Comparison of ENCODE assay signal across 8 cellular contexts in genomic region chr9:33161011-33161588, GRCh38. TPM values are rescaled to one million over a fixed set of nuclear protein-coding genes. Genes with fewer than 3 reads are reported as not detected.
DNase-seq lines count a peak whose midpoint lies in the region; ATAC-seq, FAIRE-seq and TF ChIP-seq lines count a peak whose summit lies in the region.

No MANE protein-coding gene starts in this region.

- no peaks in the 10 kb centered on the region for H3K27me3 ChIP-seq in A673 (replicated peaks; ENCODE audit: insufficient read depth, low read depth, low read length, poor library complexity)

- ATAC-seq in GM19043 (IDR thresholded peaks at IDR 0.05; ENCODE audit: low read depth, unreplicated experiment) = peak; percentile 17
- ATAC-seq in stimulated activated naive CD8-positive, alpha-beta T cell treated with anti-CD3 and anti-CD28 coated beads, Interleukin-15, Interleukin-2, amounts not matched to agents 100 U/mL and 50 U/mL, for 24 hours = peak; percentile 52
- ATAC-seq in GM18861 (IDR thresholded peaks at IDR 0.05; ENCODE audit: unreplicated experiment) = no peak
- ATAC-seq in GM18519 (IDR thresholded peaks at IDR 0.05; ENCODE audit: low FRiP score, unreplicated experiment) = no peak

- H3K4me1 ChIP-seq in A673 (ENCODE audit: insufficient read depth, low read length, poor library complexity, severe bottlenecking) (peaks cover 80% of the 10 kb centered on the region), kidney (ENCODE audit: control insufficient read depth in 1 of 2, insufficient read depth in 1 of 2, low read depth in 1 of 2, low read length in 2 of 2) (peaks cover 67 to 82% of the 10 kb centered on the region in 2 donors)

- H3K27ac ChIP-seq in A673 (ENCODE audit: low read depth, low read length, poor library complexity, severe bottlenecking) = peak overlapping the region; percentile 79
- peak overlapping the region; percentile 91 to 99 for H3K27ac ChIP-seq in kidney (ENCODE audit: low read depth in 2 of 2, low read length in 2 of 2)

- no TSS peak for BruUV-seq in A673 (replicated peaks; lab: Mats Ljungman, UMichigan)

- H3K9me3 ChIP-seq in A673 (ENCODE audit: low read depth, low read length, poor library complexity, severe bottlenecking) (no peaks in the 10 kb centered on the region), kidney (ENCODE audit: control insufficient read depth in 1 of 2, low read length in 2 of 2) (no peaks in the 10 kb centered on the region)

- TF ChIP-seq CTCF in A673 (conservative IDR thresholded peaks at IDR 0.05; ENCODE audit: low read depth, low read length) (no peak), kidney (IDR thresholded peaks at IDR 0.05; ENCODE audit: borderline replicate concordance, extremely low read depth, insufficient read depth) (no peak)

- peak overlapping the region; percentile 27 to 57 for H3K9ac ChIP-seq in kidney (ENCODE audit: low read length in 2 of 2)

- H3K4me3 ChIP-seq in A673 (ENCODE audit: low read depth, low read length, poor library complexity, severe bottlenecking) = no peak overlapping the region
- H3K4me3 ChIP-seq in kidney (ENCODE audit: low read length in 2 of 2) = peak overlapping the region; percentile 12 to 70

- POLR2A ChIA-PET in A673 (lab: Charles Lee; ENCODE audit: low non-redundant PET) = no interaction called here

- intact Hi-C loops in A673 (cut with micrococcal nuclease; ENCODE audit: unreplicated experiment) = no loop called here
- intact Hi-C loops in kidney (cut with DNase I) = no loop called here

- H3K36me3 ChIP-seq in A673 (ENCODE audit: insufficient read depth, low read length, poor library complexity, severe bottlenecking) (no peaks in the 10 kb centered on the region), kidney (ENCODE audit: control insufficient read depth in 1 of 2, insufficient read depth in 2 of 2, low read length in 2 of 2) (no peaks in the 10 kb centered on the region)

- peak; percentile 85 for DNase-seq in A673 (ENCODE audit: low spot score)
- peak; percentile 93 for DNase-seq in RCC 7860 (ENCODE audit: low spot score)
- DNase-seq in astrocyte of the hippocampus (ENCODE audit: low read depth, low spot score) = peak; percentile 98
- DNase-seq in kidney = peak; percentile 90
- DNase-seq in stimulated activated naive CD8-positive, alpha-beta T cell treated with anti-CD3 and anti-CD28 coated beads, Interleukin-15, Interleukin-2, amounts not matched to agents 100 U/mL and 50 U/mL, for 24 hours = peak; percentile 63

- CTCF ChIA-PET in A673 (lab: Charles Lee) = interaction anchor here (0.8 kb wide), 1 partner anchor 10 kb away, joined by 3 read pairs; no protein-coding TSS in a partner anchor

- FAIRE-seq in RCC 7860 (lab: Jason Lieb, UNC) (peak; percentile 93), kidney (lab: Jason Lieb, UNC) (no peak)

RNA-seq across cellular contexts. Expression of gene B4GALT1, which starts 6.0 kb away (rescaled TPM):
- total RNA-seq in A673 (2021) = 31.0 and 32.0 TPM in 2 replicates
- 163 TPM for total RNA-seq in kidney
- polyA plus RNA-seq in kidney (ENCODE audit: insufficient read depth, low read depth, low replicate concordance) = 33.0 TPM

Comparison
In these comparisons a context has a peak if more than half of its experiments do, and no peak if none do; other contexts are left out.
1. ATAC-seq: peak in GM19043 (single experiment) and stimulated activated naive CD8-positive, alpha-beta T cell treated with anti-CD3 and anti-CD28 coated beads, Interleukin-15, Interleukin-2, amounts not matched to agents 100 U/mL and 50 U/mL, for 24 hours (single experiment); none in GM18861 (single experiment) and GM18519 (single experiment).
2. Peak in every context shown above with its lines, with median percentiles within 50 percentile points of each other: DNase-seq.